Comparison of ENCODE assay signal across 21 cellular contexts in genomic region chr20:53984354-53984753, GRCh38.
DNase-seq lines count a peak whose midpoint lies in the region; ATAC-seq and TF ChIP-seq lines count a peak whose summit lies in the region.
"Had no signal": no experiment of that assay in that cellular context is flagged by ENCODE, and none has a peak within 500 bp of the region (broad histone marks: within the 10 kb centered on the region; RNA-seq: fewer than 3 reads in every experiment).

No MANE protein-coding gene starts in this region.

- TF ChIP-seq EP300 in gastroesophageal sphincter (IDR thresholded peaks at IDR 0.05): no peak

- TF ChIP-seq CTCF in AG09309 (IDR thresholded peaks at IDR 0.05; ENCODE audit: control insufficient read depth, insufficient read depth, low read depth, low read length, missing control alignments) (no peak), gastroesophageal sphincter (IDR thresholded peaks at IDR 0.05) (no peak), prostate gland (IDR thresholded peaks at IDR 0.05) (no peak)

- H3K4me1 ChIP-seq in gastroesophageal sphincter (no peaks in the 10 kb centered on the region), prostate gland (replicated peaks) (no peaks in the 10 kb centered on the region)
- H3K4me1 ChIP-seq: right atrium auricular region had no signal

- H3K9me3 ChIP-seq in MG63 (no peaks in the 10 kb centered on the region), gastroesophageal sphincter (no peaks in the 10 kb centered on the region), prostate gland (no peaks in the 10 kb centered on the region)
- H3K9me3 ChIP-seq: neutrophil, right atrium auricular region had no signal

- WGBS in gastroesophageal sphincter (ENCODE audit: low coverage in 1 of 2), 2 donors: 22 to 37% methylated on average over 4 of the region's 4 CpGs
- WGBS in prostate gland: 64% methylated on average over 4 of the region's 4 CpGs

- H3K27me3 ChIP-seq in MG63 (no peaks in the 10 kb centered on the region), gastroesophageal sphincter (peaks cover 27% of the 10 kb centered on the region), prostate gland (replicated peaks; ENCODE audit: insufficient read depth) (no peaks in the 10 kb centered on the region)
- H3K27me3 ChIP-seq: right atrium auricular region had no signal

- DNase-seq in AG09309 (ENCODE audit: low read depth) (peak; percentile 49), MG63 (peak; percentile 35), posterior vena cava (ENCODE audit: low spot score) (peak; percentile 85), prostate gland (ENCODE audit: low spot score) (no peak), NCI-H187 (lab: John Stamatoyannopoulos, UW) (no peak), NCI-H2081 (lab: John Stamatoyannopoulos, UW) (no peak)
- DNase-seq: activated B cell treated with CpG ODN at 0.5 μM for 24 hours; activated CD8-positive, alpha-beta T cell treated with anti-CD3 and anti-CD28 coated beads for 36 hours; activated naive CD4-positive, alpha-beta T cell treated with anti-CD3 and anti-CD28 coated beads, Interleukin-2, amount 50 U/mL, for 16 hours; activated T-cell treated with anti-CD3 and anti-CD28 coated beads, Interleukin-2, amount 50 U/mL, for 4 hours; endodermal cell; midbrain; NCI-H187 treated with DMSO at 0.1 percent for 48 hours; NCI-H446; stimulated activated naive CD4-positive, alpha-beta T cell had no signal

- ATAC-seq in gastroesophageal sphincter (peak; percentile 87), HG03354 (IDR thresholded peaks at IDR 0.05; ENCODE audit: poor library complexity, severe bottlenecking, unreplicated experiment) (no peak)
- ATAC-seq: activated CD8-positive, alpha-beta T cell treated with anti-CD3 and anti-CD28 coated beads for 36 hours; activated T-cell treated with anti-CD3 and anti-CD28 coated beads, Interleukin-2, amount 50 U/mL, for 4 hours; GM12878; Panc1 had no signal

- H3K36me3 ChIP-seq in MG63 (no peaks in the 10 kb centered on the region), gastroesophageal sphincter (no peaks in the 10 kb centered on the region), prostate gland (no peaks in the 10 kb centered on the region)
- H3K36me3 ChIP-seq: neutrophil, right atrium auricular region had no signal

- TF ChIP-seq POLR2A in gastroesophageal sphincter (IDR thresholded peaks at IDR 0.05) (no peak), prostate gland (IDR thresholded peaks at IDR 0.05) (no peak)

- intact Hi-C loops in posterior vena cava (cut with DNase I) (no loop called here), prostate gland (cut with DNase I) (no loop called here)

- peak overlapping the region in 3 of 4 donors; percentile 35 to 47 (median 43) for H3K27ac ChIP-seq in gastroesophageal sphincter
- no peak overlapping the region for H3K27ac ChIP-seq in prostate gland
- H3K27ac ChIP-seq: neutrophil, right atrium auricular region had no signal

- H3K4me3 ChIP-seq in AG09309 (ENCODE audit: control insufficient read depth, low read depth, low read length) (no peak overlapping the region), MG63 (no peak overlapping the region), gastroesophageal sphincter (no peak overlapping the region), prostate gland (no peak overlapping the region)
- H3K4me3 ChIP-seq: GM12878, right atrium auricular region had no signal

Comparison
In these comparisons a context has a peak if more than half of its experiments do, and no peak if none do; other contexts are left out.
1. DNase-seq: peak in AG09309 (single experiment), MG63 (single experiment) and posterior vena cava (single experiment); none in prostate gland (single experiment), NCI-H187 (0 of 2) and NCI-H2081 (0 of 2).
2. H3K27ac ChIP-seq: peak in gastroesophageal sphincter (3 of 4); none in prostate gland (0 of 2).